In the genomic region with DNA sequence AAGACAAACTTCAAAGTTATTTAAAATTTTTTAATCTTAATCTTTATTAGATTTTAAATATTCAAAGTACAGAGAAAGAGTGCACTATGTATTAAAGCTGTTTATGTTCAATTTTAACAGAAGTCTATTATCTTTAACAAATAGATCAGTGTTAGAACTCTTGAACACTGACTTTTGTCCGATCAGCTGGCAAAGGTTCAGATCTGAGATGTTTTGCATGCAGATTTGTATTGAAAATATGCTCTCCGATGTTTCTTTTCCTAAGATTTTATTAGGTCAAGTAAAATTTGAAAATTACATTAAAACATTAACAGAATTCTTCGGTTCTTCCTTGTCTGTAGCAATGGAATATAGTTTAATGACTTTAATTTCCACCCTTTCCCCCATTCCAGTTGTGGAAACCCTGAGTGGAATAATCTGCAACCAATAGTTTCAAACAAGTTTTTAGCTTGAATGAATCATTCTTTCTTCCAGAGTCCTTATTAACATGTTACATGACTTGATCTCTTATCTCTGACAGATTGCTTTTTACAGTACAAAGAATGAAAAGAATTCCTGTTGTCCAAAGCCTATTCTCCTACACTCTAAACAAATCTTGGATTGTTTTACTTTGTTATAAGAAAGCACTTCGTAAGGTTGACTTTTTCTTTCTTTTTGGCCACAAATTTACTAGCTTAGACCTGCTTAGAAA, we compare ENCODE assay signal across 23 cellular contexts. TPM values are rescaled to one million over a fixed set of nuclear protein-coding genes. Genes with fewer than 3 reads are reported as not detected.
A peak's percentile ranks its signal among the peaks of the same experiment; 100 is the strongest.
DNase-seq lines count a peak whose midpoint lies in the region; ATAC-seq, FAIRE-seq and TF ChIP-seq lines count a peak whose summit lies in the region.
"Had no signal": no experiment of that assay in that cellular context is flagged by ENCODE, and none has a peak within 500 bp of the region (broad histone marks: within the 10 kb centered on the region; RNA-seq: fewer than 3 reads in every experiment).

No MANE protein-coding gene starts in this region.

- DNase-seq in A549 (ENCODE audit: low read depth in 1 of 2, low spot score in 1 of 2) (no peak), HFFc6 (peak; percentile 45), astrocyte of the hippocampus (ENCODE audit: low read depth, low spot score) (peak; percentile 41), hepatocyte (ENCODE audit: low spot score) (no peak), NCI-H2196 treated with DMSO at 0.1 percent for 48 hours (lab: John Stamatoyannopoulos, UW; ENCODE audit: unreplicated experiment) (no peak), ureter (ENCODE audit: low spot score) (no peak), NCI-H2081 (lab: John Stamatoyannopoulos, UW) (no peak), DMS79 treated with DMSO at 0.1 percent for 48 hours (lab: John Stamatoyannopoulos, UW) (no peak)
- DNase-seq: activated naive CD8-positive, alpha-beta T cell treated with anti-CD3 and anti-CD28 coated beads for 36 hours; C1 segment of cervical spinal cord; GDM1; H9; left colon; NCI-H2029; NCI-H510A; nephron progenitor cell; NK-92 treated with Interleukin-12 subunit alpha and Interleukin-12 subunit beta, amount 100 ng/mL, for 24 hours; posterior cingulate gyrus had no signal

- H3K4me1 ChIP-seq in A549 (peaks cover 8% of the 10 kb centered on the region; the same call in 2 of the 3 replicates), hepatocyte (ENCODE audit: insufficient read depth) (peaks cover 16% of the 10 kb centered on the region)

- peaks cover 56% of the 10 kb centered on the region for H3K4me1 Mint-ChIP-seq in HFFc6 (ENCODE audit: low read depth)

- no peaks in the 10 kb centered on the region for H4K20me1 ChIP-seq in hepatocyte (ENCODE audit: insufficient read depth, poor library complexity, severe bottlenecking)

- ATAC-seq in A549: no peak
- ATAC-seq: left colon, Panc1 had no signal

- no peaks in the 10 kb centered on the region for H3K27me3 ChIP-seq in hepatocyte

- no peaks in the 10 kb centered on the region for H3K9me2 ChIP-seq in hepatocyte (replicated peaks; ENCODE audit: insufficient read depth)

- H3K36me3 ChIP-seq in hepatocyte (replicated peaks; ENCODE audit: insufficient read depth, low read depth): no peaks in the 10 kb centered on the region
- H3K36me3 ChIP-seq: thoracic aorta had no signal

- H2AFZ ChIP-seq in hepatocyte: no peak overlapping the region

- POLR2A ChIA-PET in A549 (lab: Yijun Ruan, JAX): interaction anchor here (0.9 to 2.2 kb wide), 3 partner anchors 11 to 12 kb away, joined by 3 to 8 read pairs (median 3); partner anchors contain the start of gene DEPDC7

- no peak overlapping the region for H3K4me3 ChIP-seq in A549
- H3K4me3 ChIP-seq in hepatocyte: no peak overlapping the region
- H3K4me3 ChIP-seq: thoracic aorta had no signal

- H3K36me3 Mint-ChIP-seq in HFFc6 (ENCODE audit: low read depth): peaks cover 30% of the 10 kb centered on the region
- H3K36me3 Mint-ChIP-seq: activated naive CD8-positive, alpha-beta T cell treated with anti-CD3 and anti-CD28 coated beads for 36 hours had no signal

- H3K4me2 ChIP-seq in A549: no peak overlapping the region
- peak overlapping the region; percentile 36 for H3K4me2 ChIP-seq in hepatocyte

- no peak overlapping the region for H3K27ac ChIP-seq in A549
- H3K27ac ChIP-seq in hepatocyte: no peak overlapping the region
- H3K27ac ChIP-seq: thoracic aorta had no signal

- TF ChIP-seq RAD21 in A549 (conservative IDR thresholded peaks at IDR 0.05 in 1 of 2, IDR thresholded peaks at IDR 0.05 in 1 of 2): no peak

- CTCF ChIA-PET in A549 (lab: Yijun Ruan, JAX): interaction anchor here (1.1 to 2.7 kb wide), 2 partner anchors 10 to 33 kb away, joined by 3 to 11 read pairs; partner anchors contain the start of gene TCP11L1

- H3K79me2 ChIP-seq in hepatocyte: peaks cover 15% of the 10 kb centered on the region

- H3K9me3 ChIP-seq in A549 (no peaks in the 10 kb centered on the region), hepatocyte (ENCODE audit: low read depth) (no peaks in the 10 kb centered on the region)
- H3K9me3 ChIP-seq: thoracic aorta had no signal

- TF ChIP-seq CTCF in A549 (IDR thresholded peaks at IDR 0.05) (no peak), HFFc6 (IDR thresholded peaks at IDR 0.05) (no peak), hepatocyte (IDR thresholded peaks at IDR 0.05; ENCODE audit: poor library complexity) (no peak)

- peak; percentile 13 for FAIRE-seq in A549 (lab: Jason Lieb, UNC)
- FAIRE-seq: D721Med had no signal

- peak overlapping the region; percentile 70 for H3K27ac Mint-ChIP-seq in HFFc6
- H3K27ac Mint-ChIP-seq: activated naive CD8-positive, alpha-beta T cell treated with anti-CD3 and anti-CD28 coated beads for 36 hours; activated T-helper 1 cell treated with anti-CD3 and anti-CD28 coated beads, Interleukin-12 subunit alpha, Interleukin-12 subunit beta, Interleukin-2, Interleukin-4 antibody, amounts not matched to agents 30 ng/mL and 10 ng/mL and 1 ng/mL, durations not matched to agents 14 hours and 24 hours and 36 hours; dendritic cell treated with granulocyte-macrophage colony-stimulating factor and Interleukin-4, amounts not matched to agents 40 ng/mL and 50 ng/mL, for 4 days; H9; nephron progenitor cell had no signal

- no peaks in the 10 kb centered on the region for H3K27me3 Mint-ChIP-seq in HFFc6 (ENCODE audit: insufficient read depth)
- H3K27me3 Mint-ChIP-seq: activated naive CD8-positive, alpha-beta T cell treated with anti-CD3 and anti-CD28 coated beads for 36 hours; dendritic cell treated with granulocyte-macrophage colony-stimulating factor and Interleukin-4, amounts not matched to agents 40 ng/mL and 50 ng/mL, for 4 days had no signal

- no peaks in the 10 kb centered on the region for H3K9me3 Mint-ChIP-seq in HFFc6
- H3K9me3 Mint-ChIP-seq: activated naive CD8-positive, alpha-beta T cell treated with anti-CD3 and anti-CD28 coated beads for 36 hours; activated T-helper 1 cell treated with anti-CD3 and anti-CD28 coated beads, Interleukin-12 subunit alpha, Interleukin-12 subunit beta, Interleukin-2, Interleukin-4 antibody, amounts not matched to agents 30 ng/mL and 10 ng/mL and 1 ng/mL, durations not matched to agents 14 hours and 24 hours and 36 hours; dendritic cell treated with granulocyte-macrophage colony-stimulating factor and Interleukin-4, amounts not matched to agents 40 ng/mL and 50 ng/mL, for 4 days; H9; nephron progenitor cell had no signal

- H3K4me3 Mint-ChIP-seq in HFFc6: peak overlapping the region; percentile 77
- H3K4me3 Mint-ChIP-seq: activated naive CD8-positive, alpha-beta T cell treated with anti-CD3 and anti-CD28 coated beads for 36 hours; activated T-helper 1 cell treated with anti-CD3 and anti-CD28 coated beads, Interleukin-12 subunit alpha, Interleukin-12 subunit beta, Interleukin-2, Interleukin-4 antibody, amounts not matched to agents 30 ng/mL and 10 ng/mL and 1 ng/mL, durations not matched to agents 14 hours and 24 hours and 36 hours; dendritic cell treated with granulocyte-macrophage colony-stimulating factor and Interleukin-4, amounts not matched to agents 40 ng/mL and 50 ng/mL, for 4 days; H9; nephron progenitor cell had no signal

- 83% methylated on average over 4 of the region's 4 CpGs for WGBS in A549 (ENCODE audit: missing lambda C conversion rate)
- WGBS in hepatocyte (ENCODE audit: low lambda C conversion rate, missing lambda C conversion rate): 80% methylated on average over 4 of the region's 4 CpGs

- no peak for TF ChIP-seq POLR2A in A549 (IDR thresholded peaks at IDR 0.05; ENCODE audit: low read length)

- TF ChIP-seq EP300 in A549 (IDR thresholded peaks at IDR 0.05): no peak

TF ChIP-seq in A549, 52 proteins besides CTCF, POLR2A, EP300 and RAD21 (continues in another document):
- TF ChIP-seq, protein P1, sequence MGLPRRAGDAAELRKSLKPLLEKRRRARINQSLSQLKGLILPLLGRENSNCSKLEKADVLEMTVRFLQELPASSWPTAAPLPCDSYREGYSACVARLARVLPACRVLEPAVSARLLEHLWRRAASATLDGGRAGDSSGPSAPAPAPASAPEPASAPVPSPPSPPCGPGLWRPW (IDR thresholded peaks at IDR 0.05): no peak

RNA-seq across cellular contexts. Expression of gene TCP11L1, which starts 11.4 kb away (rescaled TPM):
- polyA plus RNA-seq in A549 (2011; rRNA removed) (42.1 and 43.0 TPM in 2 replicates), A549 (2017; fragmentation: RNase III; extraction: RNeasy Plus Mini Kit Qiagen cat#74134 plus additional on column Dnase treatment) (23.7 to 30.3 TPM (median 27.7 TPM) in 3 replicates), hepatocyte (9.8 and 11.2 TPM in 2 replicates)
- 12.8 and 14.8 TPM in 2 replicates for polyA plus RNA-seq in A549 (2012; cell fraction: cytosol; rRNA removed)
- polyA plus RNA-seq in A549 (2012; cell fraction: nucleus; rRNA removed): 15.1 and 19.2 TPM in 2 replicates
- polyA minus RNA-seq in A549 (2011; rRNA and poly(A)+ RNA removed): 105 and 118 TPM in 2 replicates
- total RNA-seq in HFFc6 (2021; fragmentation: NEBNext Ultra II Directional; extraction: Animal tissue kit (Norgen Biotek cat#: 25700)): 10 to 100 TPM; 34.9 to 38.7 (median 36.9) TPM
- total RNA-seq in hepatocyte (16.8 and 25.5 TPM in 2 replicates), ureter (12.7 TPM)

RNA-seq across cellular contexts. Expression of gene DEPDC7, which starts 12.3 kb away (rescaled TPM):
- 15.2 and 16.6 TPM in 2 replicates for polyA plus RNA-seq in A549 (2011; rRNA removed)
- 4.5 and 4.7 TPM in 2 replicates for polyA plus RNA-seq in A549 (2012; cell fraction: cytosol; rRNA removed)
- polyA plus RNA-seq in A549 (2012; cell fraction: nucleus; rRNA removed): 4.2 and 4.8 TPM in 2 replicates
- 15.1 to 15.3 TPM (median 15.2 TPM) in 3 replicates for polyA plus RNA-seq in A549 (2017; fragmentation: RNase III; extraction: RNeasy Plus Mini Kit Qiagen cat#74134 plus additional on column Dnase treatment)
- polyA minus RNA-seq in A549 (2011; rRNA and poly(A)+ RNA removed): 3.1 and 3.5 TPM in 2 replicates
- 10 to 100 TPM; 14.5 to 19.1 (median 14.9) TPM for total RNA-seq in HFFc6 (2021; fragmentation: NEBNext Ultra II Directional; extraction: Animal tissue kit (Norgen Biotek cat#: 25700))
- total RNA-seq in hepatocyte: 21.3 and 21.5 TPM in 2 replicates
- 12.1 and 12.5 TPM in 2 replicates for polyA plus RNA-seq in hepatocyte
- 0.86 TPM for total RNA-seq in ureter

Comparison
In these comparisons a context has a peak if more than half of its experiments do, and no peak if none do; other contexts are left out.
1. DNase-seq: peak in HFFc6 (single experiment) and astrocyte of the hippocampus (single experiment); none in A549 (0 of 2), hepatocyte (single experiment), NCI-H2196 treated with DMSO at 0.1 percent for 48 hours (single experiment), ureter (single experiment), NCI-H2081 (0 of 2) and DMS79 treated with DMSO at 0.1 percent for 48 hours (single experiment).